ENCODE assay signal across 9 cellular contexts in genomic region chr2:31523871-31524492, GRCh38. TPM values are rescaled to one million over a fixed set of nuclear protein-coding genes. Genes with fewer than 3 reads are reported as not detected.
DNase-seq lines count a peak whose midpoint lies in the region; ATAC-seq, FAIRE-seq and TF ChIP-seq lines count a peak whose summit lies in the region.
"Had no signal": no experiment of that assay in that cellular context is flagged by ENCODE, and none has a peak within 500 bp of the region (broad histone marks: within the 10 kb centered on the region; RNA-seq: fewer than 3 reads in every experiment).

No MANE protein-coding gene starts in this region.

- H3K4me3 Mint-ChIP-seq in GM23338: no peak overlapping the region
- H3K4me3 Mint-ChIP-seq: central memory CD8-positive, alpha-beta T cell had no signal

- H3K27ac ChIP-seq in GM23338 (ENCODE audit: low read depth): no peak overlapping the region
- no peak overlapping the region for H3K27ac ChIP-seq in esophagus muscularis mucosa (replicated peaks in 1 of 4)
- H3K27ac ChIP-seq in pancreas: no peak overlapping the region

- H3K27me3 ChIP-seq in GM23338 (ENCODE audit: insufficient read depth) (no peaks in the 10 kb centered on the region), esophagus muscularis mucosa (no peaks in the 10 kb centered on the region), pancreas (peaks cover 0 to 5% (median 0%) of the 10 kb centered on the region in 4 donors)

- H3K79me2 ChIP-seq in GM23338 (replicated peaks; ENCODE audit: insufficient read depth): no peaks in the 10 kb centered on the region

- no peak for FAIRE-seq in D721Med (lab: Jason Lieb, UNC)
- FAIRE-seq in pancreas (lab: Jason Lieb, UNC): no peak

- peaks cover 10% of the 10 kb centered on the region for H3K9me3 Mint-ChIP-seq in GM23338
- H3K9me3 Mint-ChIP-seq: central memory CD8-positive, alpha-beta T cell had no signal

- TF ChIP-seq EP300 in esophagus muscularis mucosa (IDR thresholded peaks at IDR 0.05): no peak

- no peaks in the 10 kb centered on the region for H3K9me2 ChIP-seq in GM23338 (ENCODE audit: insufficient read depth)

- H3K27ac Mint-ChIP-seq in GM23338: no peak overlapping the region

- no peak overlapping the region for H3K4me2 ChIP-seq in GM23338

- ATAC-seq in GM23338 (peak; percentile 90), pancreas (peak in 3 of 4 donors; percentile 50 to 69 (median 62)), GM21423 (IDR thresholded peaks at IDR 0.05; ENCODE audit: unreplicated experiment) (no peak), GM21717 (IDR thresholded peaks at IDR 0.05; ENCODE audit: unreplicated experiment) (no peak)

- peaks cover 1% of the 10 kb centered on the region for H3K27me3 Mint-ChIP-seq in GM23338 (ENCODE audit: insufficient read depth, low read depth, poor library complexity)

- no peaks in the 10 kb centered on the region for H4K20me1 ChIP-seq in GM23338 (replicated peaks; ENCODE audit: insufficient read depth)

- H3K9me3 ChIP-seq in esophagus muscularis mucosa (no peaks in the 10 kb centered on the region), pancreas (no peaks in the 10 kb centered on the region)

- H3F3A ChIP-seq in GM23338 (replicated peaks; ENCODE audit: low read depth): no peaks in the 10 kb centered on the region

- H2AFZ ChIP-seq in GM23338: no peak overlapping the region

- no peaks in the 10 kb centered on the region for H3K36me3 ChIP-seq in GM23338 (ENCODE audit: insufficient read depth)
- no peaks in the 10 kb centered on the region for H3K36me3 ChIP-seq in esophagus muscularis mucosa
- no peaks in the 10 kb centered on the region for H3K36me3 ChIP-seq in pancreas

- H3K36me3 Mint-ChIP-seq in GM23338 (ENCODE audit: low read depth): no peaks in the 10 kb centered on the region

- H3K4me1 ChIP-seq in GM23338 (ENCODE audit: insufficient read depth) (no peaks in the 10 kb centered on the region), esophagus muscularis mucosa (no peaks in the 10 kb centered on the region), pancreas (no peaks in the 10 kb centered on the region)

- TF ChIP-seq POLR2A in esophagus muscularis mucosa (IDR thresholded peaks at IDR 0.05; ENCODE audit: low read depth): no peak

- H3K4me1 Mint-ChIP-seq in GM23338: no peaks in the 10 kb centered on the region
- H3K4me1 Mint-ChIP-seq: central memory CD8-positive, alpha-beta T cell had no signal

- DNase-seq in D721Med (ENCODE audit: insufficient read length, low spot score) (no peak), GM23338 (ENCODE audit: low spot score) (peak; percentile 89), NCI-H524 (lab: John Stamatoyannopoulos, UW) (peak; percentile 16 to 65), esophagus muscularis mucosa (ENCODE audit: extremely low spot score) (peak; percentile 87), pancreas (peak in 5 of 6 donors; percentile 11 to 58 (median 25))
- peak; percentile 2 to 27 for DNase-seq in activated CD8-positive, alpha-beta memory T cell treated with anti-CD3 and anti-CD28 coated beads for 1 hour (ENCODE audit: extremely low read depth in 1 of 2, low read depth in 1 of 2)

- intact Hi-C loops in esophagus muscularis mucosa (cut with DNase I): loop anchor here (10.0 kb wide), 1 partner anchor 809 kb away; no protein-coding TSS in a partner anchor
- intact Hi-C loops in pancreas (cut with DNase I): no loop called here

- peak; percentile 72 for TF ChIP-seq CTCF in D721Med (IDR thresholded peaks at IDR 0.05; ENCODE audit: insufficient read depth, missing control alignments)
- TF ChIP-seq CTCF in GM23338 (conservative IDR thresholded peaks at IDR 0.05; ENCODE audit: low read depth in 2 of 2): peak; percentile 71 to 91
- peak; percentile 36 to 60 (median 45) for TF ChIP-seq CTCF in esophagus muscularis mucosa (IDR thresholded peaks at IDR 0.05)
- TF ChIP-seq CTCF in pancreas (IDR thresholded peaks at IDR 0.05): peak; percentile 60 to 73 (median 66)

- no peak overlapping the region for H3K4me3 ChIP-seq in GM23338
- no peak overlapping the region for H3K4me3 ChIP-seq in esophagus muscularis mucosa
- no peak overlapping the region for H3K4me3 ChIP-seq in pancreas

- WGBS in esophagus muscularis mucosa: 29% methylated on average over 8 of the region's 8 CpGs
- WGBS in pancreas, 2 donors: 19 to 21% methylated on average over 8 of the region's 8 CpGs

TF ChIP-seq in GM23338, 12 proteins besides CTCF, POLR2A, EP300 and RAD21 (continues in another document):
- TF ChIP-seq NANOG (IDR thresholded peaks at IDR 0.05; ENCODE audit: borderline replicate concordance): no peak
- no peak for TF ChIP-seq ZNF462 (CRISPR knock-in tag; IDR thresholded peaks at IDR 0.05)
- TF ChIP-seq EZH2phosphoT487 (IDR thresholded peaks at IDR 0.05; ENCODE audit: unreplicated experiment): no peak
- TF ChIP-seq ZNF331 (CRISPR knock-in tag; IDR thresholded peaks at IDR 0.05; ENCODE audit: low read depth): no peak
- TF ChIP-seq POLR2AphosphoS5 (IDR thresholded peaks at IDR 0.05; ENCODE audit: low read depth): no peak
- TF ChIP-seq EZH2 (IDR thresholded peaks at IDR 0.05; ENCODE audit: low read depth, unreplicated experiment): no peak
- no peak for TF ChIP-seq ZNF114 (CRISPR knock-in tag; IDR thresholded peaks at IDR 0.05)
- no peak for TF ChIP-seq CREB1 (CRISPR knock-in tag; IDR thresholded peaks at IDR 0.05; ENCODE audit: low read depth)
- TF ChIP-seq JUNB (IDR thresholded peaks at IDR 0.05; ENCODE audit: unreplicated experiment): no peak
- no peak for TF ChIP-seq ETS1 (IDR thresholded peaks at IDR 0.05)

RNA-seq across cellular contexts. Expression of gene SRD5A2, which starts 56.8 kb away (rescaled TPM):
- 0.03 TPM in 1 of 2 replicates, not detected in the other for total RNA-seq in GM23338 (2014; rRNA removed; shearing (Covaris generic))
- polyA plus RNA-seq in GM23338 (2016; fragmentation: Nextera tagmentation; extraction: Ambion mirVana) (0.05 TPM in 1 of 2 replicates, not detected in the other), pancreas (under 1 TPM in 1 of 2 donors, not detected in 1; 0.05 TPM)
- total RNA-seq in esophagus muscularis mucosa (under 1 TPM in 1 of 4 donors, not detected in 3; 0.06 TPM), pancreas (not detected)

Comparison
In these comparisons a context has a peak if more than half of its experiments do, and no peak if none do; other contexts are left out.
1. ATAC-seq: peak in GM23338 (single experiment) and pancreas (3 of 4); none in GM21423 (single experiment) and GM21717 (single experiment).
2. Peak in every context shown above with its lines, with median percentiles within 50 percentile points of each other: CTCF ChIP-seq.